In the genomic region with DNA sequence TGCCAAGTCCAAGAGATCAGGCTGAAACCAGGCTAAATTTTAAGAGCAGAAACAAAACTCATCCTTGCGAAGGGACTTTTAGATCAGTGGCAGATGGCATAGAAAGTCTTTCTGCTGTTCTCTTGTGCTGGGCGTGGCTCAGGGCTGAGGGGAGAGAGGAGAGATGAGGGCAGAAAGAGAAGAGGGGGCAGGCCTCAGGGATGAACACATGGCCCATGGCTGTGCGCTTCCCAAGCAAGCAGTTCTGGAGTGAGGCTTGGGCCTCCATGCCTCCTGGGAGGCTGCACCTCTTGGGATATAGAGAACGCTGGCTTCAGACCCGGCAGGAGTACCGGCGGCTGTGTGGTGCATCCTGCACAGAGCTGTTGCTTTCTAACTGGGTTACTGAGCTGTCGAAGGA, we compare ENCODE assay signal across 1 cellular context.
TF ChIP-seq lines count a peak whose summit lies in the region.

No MANE protein-coding gene starts in this region.

TF ChIP-seq in K562, 482 proteins besides CTCF, POLR2A, EP300 and RAD21 (continued from another document):
- TF ChIP-seq, protein P1, sequence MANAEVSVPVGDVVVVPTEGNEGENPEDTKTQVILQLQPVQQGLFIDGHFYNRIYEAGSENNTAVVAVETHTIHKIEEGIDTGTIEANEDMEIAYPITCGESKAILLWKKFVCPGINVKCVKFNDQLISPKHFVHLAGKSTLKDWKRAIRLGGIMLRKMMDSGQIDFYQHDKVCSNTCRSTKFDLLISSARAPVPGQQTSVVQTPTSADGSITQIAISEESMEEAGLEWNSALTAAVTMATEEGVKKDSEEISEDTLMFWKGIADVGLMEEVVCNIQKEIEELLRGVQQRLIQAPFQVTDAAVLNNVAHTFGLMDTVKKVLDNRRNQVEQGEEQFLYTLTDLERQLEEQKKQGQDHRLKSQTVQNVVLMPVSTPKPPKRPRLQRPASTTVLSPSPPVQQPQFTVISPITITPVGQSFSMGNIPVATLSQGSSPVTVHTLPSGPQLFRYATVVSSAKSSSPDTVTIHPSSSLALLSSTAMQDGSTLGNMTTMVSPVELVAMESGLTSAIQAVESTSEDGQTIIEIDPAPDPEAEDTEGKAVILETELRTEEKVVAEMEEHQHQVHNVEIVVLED (CRISPR knock-in tag; IDR thresholded peaks at IDR 0.05), result no peak
TF ChIP-seq in K562: peak in this region for 1.
